ENCODE assay signal across 13 cellular contexts in the genomic region with DNA sequence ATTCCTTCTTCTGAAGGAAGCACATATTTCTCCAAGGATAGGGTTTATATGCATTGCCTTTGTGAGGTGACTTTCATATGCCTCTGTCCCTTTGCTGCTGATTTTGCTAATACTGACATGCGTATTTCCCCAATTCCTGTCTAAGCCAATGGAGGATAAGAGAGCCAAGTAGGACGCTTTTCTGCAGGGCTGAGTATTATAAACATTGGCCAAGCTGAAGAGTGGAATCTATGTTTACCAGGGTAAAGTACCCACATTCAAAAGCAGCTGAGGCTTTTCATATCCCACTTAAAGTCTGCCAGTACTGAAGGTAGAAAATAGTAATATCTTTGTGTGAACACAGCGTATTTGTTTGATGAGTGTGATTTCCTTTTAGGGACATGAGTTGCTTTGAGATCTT.
DNase-seq lines count a peak whose midpoint lies in the region; ATAC-seq and TF ChIP-seq lines count a peak whose summit lies in the region.
"Had no signal": no experiment of that assay in that cellular context is flagged by ENCODE, and none has a peak within 500 bp of the region (broad histone marks: within the 10 kb centered on the region; RNA-seq: fewer than 3 reads in every experiment).

No MANE protein-coding gene starts in this region.

- ATAC-seq in left lobe of liver (peak; percentile 73), Right ventricle myocardium inferior (no peak)
- ATAC-seq: CD8-positive, alpha-beta T cell; PC-3 had no signal

- CTCF ChIA-PET in HEK293T (lab: Yijun Ruan, JAX), result no interaction called here

- DNase-seq in NCI-H510A treated with DMSO at 0.1 percent for 48 hours (lab: John Stamatoyannopoulos, UW), result peak; percentile 49
- DNase-seq in NCI-H510A (lab: John Stamatoyannopoulos, UW), result no peak
- peak; percentile 97 for DNase-seq in NCI-H1092 treated with DMSO at 0.1 percent for 48 hours (lab: John Stamatoyannopoulos, UW)
- DNase-seq in NCI-H2196 (lab: John Stamatoyannopoulos, UW; ENCODE audit: unreplicated experiment), result peak; percentile 42
- DNase-seq in left lobe of liver (ENCODE audit: low spot score), result no peak
- DNase-seq in HEK293T (ENCODE audit: extremely low spot score), result no peak
- DNase-seq in Right ventricle myocardium inferior (ENCODE audit: missing footprints), result no peak
- DNase-seq: CD8-positive, alpha-beta T cell; EL; HFFc6; NCI-H2171; NCI-H526 treated with DMSO at 0.1 percent for 48 hours; PC-3 had no signal

- intact Hi-C loops in Right ventricle myocardium inferior (cut with DNase I), result no loop called here

- POLR2A ChIA-PET in HEK293T (lab: Yijun Ruan, JAX), result no interaction called here

TF ChIP-seq in HEK293T, 16 proteins besides CTCF, POLR2A, EP300 and RAD21:
- TF ChIP-seq CTBP1 (IDR thresholded peaks at IDR 0.05; ENCODE audit: borderline replicate concordance), result no peak
- no peak for TF ChIP-seq TARDBP (IDR thresholded peaks at IDR 0.05)
- no peak for TF ChIP-seq L3MBTL2 (conservative IDR thresholded peaks at IDR 0.05)
- no peak for TF ChIP-seq ZNF384 (IDR thresholded peaks at IDR 0.05)
- TF ChIP-seq SP1 (IDR thresholded peaks at IDR 0.05), result no peak
- no peak for TF ChIP-seq NFRKB (IDR thresholded peaks at IDR 0.05)
- TF ChIP-seq FOXA1 (IDR thresholded peaks at IDR 0.05), result no peak
- no peak for TF ChIP-seq FOXK2 (IDR thresholded peaks at IDR 0.05)
- no peak for TF ChIP-seq HDGF (IDR thresholded peaks at IDR 0.05; ENCODE audit: borderline replicate concordance)
- no peak for TF ChIP-seq ARNT (IDR thresholded peaks at IDR 0.05)
- no peak for TF ChIP-seq FOXM1 (IDR thresholded peaks at IDR 0.05; ENCODE audit: borderline replicate concordance)
- TF ChIP-seq SUZ12 (IDR thresholded peaks at IDR 0.05), result no peak

Comparison
In these comparisons a context has a peak if more than half of its experiments do, and no peak if none do; other contexts are left out.
1. DNase-seq: peak in NCI-H510A treated with DMSO at 0.1 percent for 48 hours (single experiment), NCI-H1092 treated with DMSO at 0.1 percent for 48 hours (single experiment) and NCI-H2196 (single experiment); none in NCI-H510A (single experiment), left lobe of liver (single experiment), HEK293T (single experiment) and Right ventricle myocardium inferior (single experiment).